ENCODE assay signal across 19 cellular contexts in genomic region chr11:1466784-1467183, GRCh38.
"Had no signal": no experiment of that assay in that cellular context is flagged by ENCODE, and none has a peak within 500 bp of the region (broad histone marks: within the 10 kb centered on the region; RNA-seq: fewer than 3 reads in every experiment).

No MANE protein-coding gene starts in this region.

- H3K4me3 Mint-ChIP-seq: activated CD8-positive, alpha-beta memory T cell treated with anti-CD3 and anti-CD28 coated beads, Interleukin-2, amount 10 ng/mL, durations not matched to agents 7 days and 5 days; effector memory CD8-positive, alpha-beta T cell; memory B cell; naive B cell had no signal

- H3K9me3 ChIP-seq: adrenal gland, mucosa of descending colon, uterus had no signal

- H3K36me3 Mint-ChIP-seq: activated CD8-positive, alpha-beta memory T cell treated with anti-CD3 and anti-CD28 coated beads, Interleukin-2, amount 10 ng/mL, durations not matched to agents 7 days and 5 days; naive B cell had no signal

- DNase-seq: activated CD8-positive, alpha-beta memory T cell treated with anti-CD3 and anti-CD28 coated beads, Interleukin-2, amount 10 ng/mL, durations not matched to agents 7 days and 5 days; activated naive CD4-positive, alpha-beta T cell treated with Interleukin-2 at 50 U/mL for 16 hours; effector memory CD8-positive, alpha-beta T cell; foreskin fibroblast; mucosa of descending colon; naive B cell; nucleus accumbens; stimulated activated CD4-positive, alpha-beta T cell treated with anti-CD3 and anti-CD28 coated beads, Interleukin-2, amount 100 ng/mL, for 24 hours; stimulated activated naive CD8-positive, alpha-beta T cell treated with anti-CD3 and anti-CD28 coated beads, Interleukin-15, Interleukin-2, amounts not matched to agents 100 U/mL and 50 U/mL, for 24 hours; substantia nigra; T-helper 1 cell; T1000; uterus had no signal

- H3K4me1 ChIP-seq: uterus had no signal

- H3K79me2 ChIP-seq: hepatocyte had no signal

- ATAC-seq: activated CD4-positive, CD25-positive, alpha-beta regulatory T cell treated with anti-CD3 and anti-CD28 coated beads, Interleukin-2, amount 50 U/mL, for 24 hours; activated CD8-positive, alpha-beta memory T cell treated with anti-CD3 and anti-CD28 coated beads, Interleukin-2, amount 10 ng/mL, durations not matched to agents 7 days and 5 days; effector memory CD8-positive, alpha-beta T cell; mucosa of descending colon; stimulated activated naive CD8-positive, alpha-beta T cell treated with anti-CD3 and anti-CD28 coated beads, Interleukin-15, Interleukin-2, amounts not matched to agents 100 U/mL and 50 U/mL, for 24 hours had no signal

- H3K4me3 ChIP-seq: adrenal gland, hepatocyte, mucosa of descending colon, tibial nerve, uterus had no signal

- H2AFZ ChIP-seq: hepatocyte had no signal

- H3K36me3 ChIP-seq: uterus had no signal

- H3K9me3 Mint-ChIP-seq: effector memory CD8-positive, alpha-beta T cell; memory B cell had no signal

- H3K27ac ChIP-seq: adrenal gland, hepatocyte, uterus had no signal

- H3K27ac Mint-ChIP-seq: activated CD8-positive, alpha-beta memory T cell treated with anti-CD3 and anti-CD28 coated beads, Interleukin-2, amount 10 ng/mL, durations not matched to agents 7 days and 5 days; memory B cell had no signal

- FAIRE-seq: astrocyte had no signal

- H3K27me3 Mint-ChIP-seq: activated CD8-positive, alpha-beta memory T cell treated with anti-CD3 and anti-CD28 coated beads, Interleukin-2, amount 10 ng/mL, durations not matched to agents 7 days and 5 days; effector memory CD8-positive, alpha-beta T cell; memory B cell; naive B cell had no signal

- H3K27me3 ChIP-seq: adrenal gland, hepatocyte, tibial nerve, uterus had no signal

- H3K4me2 ChIP-seq: hepatocyte had no signal

- H3K4me1 Mint-ChIP-seq: activated CD8-positive, alpha-beta memory T cell treated with anti-CD3 and anti-CD28 coated beads, Interleukin-2, amount 10 ng/mL, durations not matched to agents 7 days and 5 days; memory B cell had no signal
